ENCODE assay signal across 8 cellular contexts in the genomic region with DNA sequence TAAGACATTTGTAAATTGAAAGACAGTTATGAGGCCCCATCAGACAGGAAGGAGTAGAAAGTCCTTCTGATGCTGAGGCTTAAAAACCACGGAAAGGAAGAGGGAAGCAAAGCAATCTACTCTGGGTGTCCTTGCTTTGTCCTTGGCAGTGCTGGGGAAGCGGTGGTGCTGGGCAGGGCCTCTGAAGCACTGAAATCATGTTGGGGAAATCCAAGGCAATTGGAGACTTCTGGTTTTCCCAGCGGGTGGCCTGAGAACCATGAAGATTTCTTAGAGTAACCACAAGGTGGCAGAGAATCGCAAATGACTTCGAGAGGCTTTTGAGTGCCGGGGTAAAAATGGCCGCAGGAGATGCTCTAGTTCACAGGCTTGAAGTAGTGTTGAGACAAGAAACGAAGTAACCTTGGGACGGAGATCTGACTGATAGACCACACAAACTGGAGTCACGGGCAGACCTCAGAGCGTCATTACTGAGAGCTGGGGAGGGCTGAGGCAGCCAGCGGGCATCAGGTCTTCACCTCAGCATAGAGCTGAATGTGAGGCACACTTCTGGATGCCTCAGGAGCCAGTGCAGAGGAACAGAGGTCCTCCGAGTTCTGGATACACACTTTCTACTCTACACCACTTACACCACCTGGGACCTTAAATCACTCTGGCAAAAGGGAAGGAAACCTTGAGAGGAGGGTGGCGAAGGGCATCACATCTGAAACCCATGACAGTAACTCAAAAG.
DNase-seq lines count a peak whose midpoint lies in the region; ATAC-seq and TF ChIP-seq lines count a peak whose summit lies in the region.

No MANE protein-coding gene starts in this region.

- no peaks in the 10 kb centered on the region for H3K36me3 ChIP-seq in BE2C

- H3K4me3 ChIP-seq in BE2C (ENCODE audit: low read depth, low read length), result peak overlapping the region; percentile 14; the same call in 1 of the 2 replicates

- peak; percentile 78 for ATAC-seq in GM19023 (IDR thresholded peaks at IDR 0.05; ENCODE audit: unreplicated experiment)
- ATAC-seq in HG03439 (IDR thresholded peaks at IDR 0.05; ENCODE audit: unreplicated experiment), result peak; percentile 83
- no peak for ATAC-seq in HG03139 (IDR thresholded peaks at IDR 0.05; ENCODE audit: unreplicated experiment)

- TF ChIP-seq CTCF in BE2C (IDR thresholded peaks at IDR 0.05; ENCODE audit: low read depth, low read length), result peak; percentile 67

- DNase-seq in BE2C (peak; percentile 51), SK-N-DZ (ENCODE audit: low spot score) (peak; percentile 79), iPS DF 4.7 (ENCODE audit: extremely low read depth, low spot score) (peak; percentile 69)
- DNase-seq in activated naive CD4-positive, alpha-beta T cell (lab: John Stamatoyannopoulos, UW), result peak in 3 of 4 experiments; percentile 0 to 32 (median 1)
- peak; percentile 14 to 26 (median 14) for DNase-seq in stimulated activated CD4-positive, alpha-beta T cell treated with anti-CD3 and anti-CD28 coated beads, TNF-alpha, amount 100 ng/mL, for 4 hours (ENCODE audit: low read depth in 3 of 3)

- no peaks in the 10 kb centered on the region for H3K4me1 ChIP-seq in BE2C

- no peaks in the 10 kb centered on the region for H3K9me3 ChIP-seq in BE2C

- peaks cover 4% of the 10 kb centered on the region; the same call in 1 of the 2 replicates for H3K27me3 ChIP-seq in BE2C

Comparison
In these comparisons a context has a peak if more than half of its experiments do, and no peak if none do; other contexts are left out.
1. DNase-seq: peak in every context shown above with its lines; median percentile 79 in SK-N-DZ; 69 in iPS DF 4.7; 51 in BE2C; 14 in stimulated activated CD4-positive, alpha-beta T cell treated with anti-CD3 and anti-CD28 coated beads, TNF-alpha, amount 100 ng/mL, for 4 hours; 1 in activated naive CD4-positive, alpha-beta T cell.